8 cellular contexts compared by ENCODE assay signal in the genomic region with DNA sequence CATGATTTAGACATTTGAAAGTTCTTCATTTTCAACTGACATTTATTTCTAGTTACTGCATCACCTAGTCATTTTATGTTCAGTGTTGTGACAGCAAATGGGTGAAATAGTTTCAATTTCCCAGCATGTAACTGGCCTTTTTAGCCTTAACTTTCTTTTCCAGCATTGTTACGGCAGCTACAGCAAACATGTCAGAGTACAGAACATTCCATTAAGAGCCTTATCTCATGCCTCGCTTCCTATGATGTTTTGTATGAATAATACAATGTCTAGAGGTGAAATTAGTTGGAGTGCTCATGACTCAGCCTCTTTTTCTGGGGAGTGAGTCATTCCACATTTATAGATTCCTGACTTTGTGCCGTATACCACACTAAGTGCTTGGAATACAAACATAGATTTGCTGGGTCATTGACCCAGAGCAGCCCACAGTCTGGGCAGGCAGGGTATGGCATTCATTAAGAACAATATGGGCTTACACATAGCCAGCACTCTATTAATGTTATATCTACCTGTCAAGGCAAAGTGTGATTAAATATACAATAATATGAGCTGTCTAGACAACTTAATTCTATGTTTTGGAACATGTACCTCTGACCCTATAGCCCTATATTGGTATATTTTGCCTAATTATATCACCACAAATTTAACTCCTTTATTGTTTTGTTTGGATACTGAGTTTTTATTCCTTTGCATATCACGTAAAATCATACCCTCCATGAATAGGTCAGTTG.
DNase-seq lines count a peak whose midpoint lies in the region; ATAC-seq lines count a peak whose summit lies in the region.

No MANE protein-coding gene starts in this region.

- ATAC-seq in HG03432 (IDR thresholded peaks at IDR 0.05; ENCODE audit: unreplicated experiment) (no peak), HG02840 (IDR thresholded peaks at IDR 0.05; ENCODE audit: low FRiP score, unreplicated experiment) (no peak)

- DNase-seq in EH (ENCODE audit: low read depth) (peak; percentile 98), NCI-H748 treated with DMSO at 0.1 percent for 48 hours (lab: John Stamatoyannopoulos, UW) (peak; percentile 98), fibroblast of peridontal ligament (ENCODE audit: extremely low read depth) (peak; percentile 94), renal cortical epithelial cell (ENCODE audit: low read depth) (peak; percentile 100), NCI-H526 (lab: John Stamatoyannopoulos, UW) (no peak), SIG-M5 treated with dmso at 0.1 percent for 504 hours (lab: John Stamatoyannopoulos, UW; ENCODE audit: unreplicated experiment) (no peak)

Comparison
In these comparisons a context has a peak if more than half of its experiments do, and no peak if none do; other contexts are left out.
1. DNase-seq: peak in EH (single experiment), NCI-H748 treated with DMSO at 0.1 percent for 48 hours (single experiment), fibroblast of peridontal ligament (single experiment) and renal cortical epithelial cell (single experiment); none in NCI-H526 (0 of 2) and SIG-M5 treated with dmso at 0.1 percent for 504 hours (single experiment).